9 cellular contexts compared by ENCODE assay signal in the genomic region with DNA sequence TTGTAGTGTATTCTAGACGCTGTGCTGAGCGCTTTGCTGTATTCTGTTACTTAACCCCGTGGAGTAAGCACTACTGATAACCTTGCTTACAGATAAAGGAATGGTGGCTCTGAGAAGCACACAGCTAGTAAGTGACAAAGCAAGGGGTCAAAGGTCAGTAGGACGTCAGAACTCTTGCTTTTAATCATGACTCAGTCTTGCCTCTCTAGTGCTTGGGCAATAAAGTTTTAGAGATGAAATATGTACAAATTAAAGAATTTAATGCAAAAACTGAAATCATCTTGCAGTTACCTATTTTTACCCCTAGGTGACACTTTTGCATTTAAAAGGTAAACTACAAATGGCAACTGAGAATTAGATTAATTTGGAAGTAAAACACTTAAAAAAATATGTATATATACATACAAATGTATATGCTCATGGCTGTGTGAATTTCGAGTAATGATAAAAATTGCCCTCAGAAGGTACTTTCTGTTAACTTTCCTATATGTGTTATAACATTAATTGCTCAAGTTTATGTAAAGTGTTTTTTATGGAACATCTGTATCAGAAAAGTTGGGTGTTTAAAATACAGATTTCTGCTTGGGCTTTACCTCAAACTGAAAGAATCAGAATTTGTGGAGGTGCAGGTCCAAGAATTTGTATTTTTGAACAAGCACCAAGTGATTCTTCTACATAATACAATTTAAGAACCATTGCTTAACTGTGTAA.
A peak's percentile ranks its signal among the peaks of the same experiment; 100 is the strongest.
DNase-seq lines count a peak whose midpoint lies in the region; ATAC-seq and TF ChIP-seq lines count a peak whose summit lies in the region.
"Had no signal": no experiment of that assay in that cellular context is flagged by ENCODE, and none has a peak within 500 bp of the region (broad histone marks: within the 10 kb centered on the region; RNA-seq: fewer than 3 reads in every experiment).

No MANE protein-coding gene starts in this region.

- H3K27ac Mint-ChIP-seq in osteocyte (ENCODE audit: unreplicated experiment), result no peak overlapping the region

- no peak for ATAC-seq in GM18867 (IDR thresholded peaks at IDR 0.05; ENCODE audit: unreplicated experiment)
- ATAC-seq in HG03565 (IDR thresholded peaks at IDR 0.05; ENCODE audit: unreplicated experiment), result no peak

- H3K9me3 Mint-ChIP-seq in osteocyte (ENCODE audit: unreplicated experiment), result peaks cover 14% of the 10 kb centered on the region

- H3K4me3 Mint-ChIP-seq in osteocyte (ENCODE audit: unreplicated experiment), result no peak overlapping the region

- no peak overlapping the region for H3K4me3 ChIP-seq in choroid plexus epithelial cell (ENCODE audit: low read depth, low read length)

- H3K36me3 Mint-ChIP-seq in osteocyte (ENCODE audit: unreplicated experiment), result peaks cover 6% of the 10 kb centered on the region

- peaks cover 30% of the 10 kb centered on the region for H3K4me1 Mint-ChIP-seq in osteocyte (ENCODE audit: unreplicated experiment)

- no peaks in the 10 kb centered on the region for H3K27me3 Mint-ChIP-seq in osteocyte (ENCODE audit: unreplicated experiment)

- DNase-seq in EL (peak; percentile 63), MV-4-11 (lab: John Stamatoyannopoulos, UW) (peak; percentile 35), choroid plexus epithelial cell (ENCODE audit: low read depth) (peak; percentile 89), osteocyte (ENCODE audit: extremely low spot score, unreplicated experiment) (no peak), epidermal melanocyte (ENCODE audit: insufficient read length, low spot score) (no peak)
- DNase-seq in stimulated activated CD4-positive, alpha-beta T cell treated with anti-CD3 and anti-CD28 coated beads, Interleukin-2, amount 100 ng/mL, for 48 hours, result no peak
- DNase-seq: NCI-H1048 had no signal

- TF ChIP-seq CTCF in choroid plexus epithelial cell (conservative IDR thresholded peaks at IDR 0.05; ENCODE audit: low read depth, low read length), result peak; percentile 60
- peak; percentile 71 for TF ChIP-seq CTCF in osteocyte (IDR thresholded peaks at IDR 0.05)

Comparison
In these comparisons a context has a peak if more than half of its experiments do, and no peak if none do; other contexts are left out.
1. DNase-seq: peak in EL (single experiment), MV-4-11 (single experiment) and choroid plexus epithelial cell (single experiment); none in osteocyte (single experiment), epidermal melanocyte (single experiment) and stimulated activated CD4-positive, alpha-beta T cell treated with anti-CD3 and anti-CD28 coated beads, Interleukin-2, amount 100 ng/mL, for 48 hours (0 of 2).